12 cellular contexts compared by ENCODE assay signal in the genomic region with DNA sequence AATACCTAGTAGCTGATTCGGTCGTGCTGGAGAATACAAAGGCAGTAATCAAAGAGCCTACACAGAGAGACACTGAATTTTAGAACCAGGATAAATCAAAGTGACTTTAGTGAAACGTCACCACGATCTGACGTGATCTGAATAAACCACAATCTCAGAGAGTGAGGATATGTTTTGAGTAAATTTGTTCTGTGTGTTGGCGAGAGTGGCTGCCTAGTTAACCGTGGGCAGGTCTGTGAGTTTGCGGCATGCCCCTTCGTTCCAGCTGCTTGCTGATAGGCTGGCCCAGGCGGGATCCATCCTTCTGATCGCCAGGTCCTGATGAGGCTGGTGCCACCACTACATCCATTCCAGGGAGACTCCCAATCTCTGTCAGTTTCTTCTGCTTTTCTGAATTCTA. TPM values are rescaled to one million over a fixed set of nuclear protein-coding genes. Genes with fewer than 3 reads are reported as not detected.
DNase-seq lines count a peak whose midpoint lies in the region; TF ChIP-seq lines count a peak whose summit lies in the region.
"Had no signal": no experiment of that assay in that cellular context is flagged by ENCODE, and none has a peak within 500 bp of the region (broad histone marks: within the 10 kb centered on the region; RNA-seq: fewer than 3 reads in every experiment).

No MANE protein-coding gene starts in this region.

- no peak overlapping the region for H2AK5ac ChIP-seq in mesenchymal stem cell (ENCODE audit: low read length, severe bottlenecking)

- peak overlapping the region; percentile 18 for H3K27ac ChIP-seq in thymus (ENCODE audit: low read depth)
- no peak overlapping the region for H3K27ac ChIP-seq in mesenchymal stem cell (ENCODE audit: low read length, poor library complexity, severe bottlenecking)
- no peak overlapping the region for H3K27ac ChIP-seq in brain microvascular endothelial cell
- H3K27ac ChIP-seq: 22Rv1, ascending aorta had no signal

- no peak overlapping the region for H2BK5ac ChIP-seq in mesenchymal stem cell (ENCODE audit: low read depth, low read length, poor library complexity, severe bottlenecking)

- H2BK12ac ChIP-seq in mesenchymal stem cell (ENCODE audit: low read length in 2 of 2): no peak overlapping the region

- no peak overlapping the region for H3K4ac ChIP-seq in mesenchymal stem cell (ENCODE audit: low read depth in 1 of 2, low read length in 2 of 2)

- no peak overlapping the region for H2BK120ac ChIP-seq in mesenchymal stem cell (ENCODE audit: low read depth, low read length)

- H2BK15ac ChIP-seq in mesenchymal stem cell (ENCODE audit: low read depth, poor library complexity, severe bottlenecking): no peak overlapping the region

- no peaks in the 10 kb centered on the region for H3K36me3 ChIP-seq in thymus (ENCODE audit: control insufficient read depth, insufficient read depth)
- no peaks in the 10 kb centered on the region for H3K36me3 ChIP-seq in mesenchymal stem cell (ENCODE audit: control insufficient read depth in 1 of 2, insufficient read depth in 2 of 2, low read depth in 1 of 2, low read length in 2 of 2)
- no peaks in the 10 kb centered on the region for H3K36me3 ChIP-seq in brain microvascular endothelial cell (replicated peaks)
- H3K36me3 ChIP-seq: ascending aorta had no signal

- H3K14ac ChIP-seq in mesenchymal stem cell (ENCODE audit: low read length in 2 of 2): no peak overlapping the region

- 49% methylated on average over 11 of the region's 11 CpGs for WGBS in thymus
- 97% methylated on average over 9 of the region's 11 CpGs for WGBS in mesenchymal stem cell

- no peak overlapping the region for H3K9ac ChIP-seq in mesenchymal stem cell (ENCODE audit: low read length)

- H4K8ac ChIP-seq in mesenchymal stem cell (ENCODE audit: low read length): no peak overlapping the region

- H3K9me3 ChIP-seq in thymus (ENCODE audit: control insufficient read depth): no peaks in the 10 kb centered on the region
- no peaks in the 10 kb centered on the region for H3K9me3 ChIP-seq in mesenchymal stem cell (ENCODE audit: control insufficient read depth, low read length)
- H3K9me3 ChIP-seq: ascending aorta had no signal

- no peak overlapping the region for H3K4me3 ChIP-seq in thymus (ENCODE audit: low read length)
- H3K4me3 ChIP-seq in mesenchymal stem cell (ENCODE audit: insufficient read depth in 1 of 2, low read depth in 1 of 2, low read length in 2 of 2): no peak overlapping the region
- no peak overlapping the region for H3K4me3 ChIP-seq in brain microvascular endothelial cell (ENCODE audit: low read depth, low read length)
- H3K4me3 ChIP-seq: ascending aorta had no signal

- no peak overlapping the region for H2AFZ ChIP-seq in mesenchymal stem cell (ENCODE audit: low read depth, low read length)

- H3K4me1 ChIP-seq in thymus (ENCODE audit: control insufficient read depth, insufficient read depth, low read length): peaks cover 28% of the 10 kb centered on the region
- peaks cover 6% of the 10 kb centered on the region for H3K4me1 ChIP-seq in mesenchymal stem cell (ENCODE audit: control insufficient read depth, insufficient read depth, low read depth, low read length)

- no peak overlapping the region for H3K4me2 ChIP-seq in mesenchymal stem cell (ENCODE audit: low read length, poor library complexity, severe bottlenecking)

- DNase-seq in activated CD4-positive, CD25-positive, alpha-beta regulatory T cell treated with anti-CD3 and anti-CD28 coated beads, Interleukin-2, amount 50 U/mL, for 16 hours (ENCODE audit: low read depth, low spot score): peak; percentile 32
- no peak for DNase-seq in activated CD4-positive, CD25-positive, alpha-beta regulatory T cell treated with anti-CD3 and anti-CD28 coated beads, Interleukin-2, amount 50 U/mL, for 72 hours
- peak in 4 of 5 experiments; percentile 23 to 90 (median 32) for DNase-seq in T-helper 2 cell
- peak; percentile 19 for DNase-seq in activated naive CD8-positive, alpha-beta T cell treated with anti-CD3 and anti-CD28 coated beads, Interleukin-2, amount 50 U/mL, for 16 hours (ENCODE audit: low read depth, low spot score)
- DNase-seq in mesenchymal stem cell: no peak
- no peak for DNase-seq in posterior vena cava (ENCODE audit: low spot score)
- no peak for DNase-seq in brain microvascular endothelial cell
- DNase-seq: head of caudate nucleus, NCI-H2081 treated with DMSO at 0.1 percent for 48 hours had no signal

- H3K27me3 ChIP-seq in thymus (ENCODE audit: control insufficient read depth, insufficient read depth) (no peaks in the 10 kb centered on the region), mesenchymal stem cell (ENCODE audit: control insufficient read depth in 1 of 2, insufficient read depth in 1 of 2, low read length in 2 of 2) (no peaks in the 10 kb centered on the region), brain microvascular endothelial cell (replicated peaks) (no peaks in the 10 kb centered on the region)
- H3K27me3 ChIP-seq: ascending aorta had no signal

- no peak for TF ChIP-seq CTCF in brain microvascular endothelial cell (IDR thresholded peaks at IDR 0.05; ENCODE audit: low read depth, low read length, missing control alignments)

- H3K18ac ChIP-seq in mesenchymal stem cell (ENCODE audit: low read depth in 1 of 2, low read length in 2 of 2): no peak overlapping the region

- intact Hi-C loops in posterior vena cava (cut with DNase I): loop anchor here in 1 of 2 donors (10.0 kb wide), 1 partner anchor 71 kb away; no protein-coding TSS in a partner anchor

- in situ Hi-C loops in brain microvascular endothelial cell (cut with HindIII; ENCODE audit: low pct_ligation_motif_present, low sequenced_read_pairs): no loop called here

- H3K23ac ChIP-seq in mesenchymal stem cell (ENCODE audit: low read length in 2 of 2): no peak overlapping the region

- H4K91ac ChIP-seq in mesenchymal stem cell (ENCODE audit: low read length): no peak overlapping the region

- peaks cover 7% of the 10 kb centered on the region for H3K79me1 ChIP-seq in mesenchymal stem cell (replicated peaks; ENCODE audit: low read length, poor library complexity, severe bottlenecking)

RNA-seq across cellular contexts. Expression of a gene that starts 40.4 kb away (rescaled TPM):
- 9.1 TPM for polyA plus RNA-seq in thymus
- polyA plus RNA-seq in mesenchymal stem cell (2013, experiment 1 of 2): 8.2 TPM
- 7.9 TPM for polyA plus RNA-seq in mesenchymal stem cell (2013, experiment 2 of 2)
- 10 to 100 TPM; 22.5 to 31.4 TPM for total RNA-seq in posterior vena cava

Comparison
In these comparisons a context has a peak if more than half of its experiments do, and no peak if none do; other contexts are left out.
1. DNase-seq: peak in activated CD4-positive, CD25-positive, alpha-beta regulatory T cell treated with anti-CD3 and anti-CD28 coated beads, Interleukin-2, amount 50 U/mL, for 16 hours (single experiment), T-helper 2 cell (4 of 5) and activated naive CD8-positive, alpha-beta T cell treated with anti-CD3 and anti-CD28 coated beads, Interleukin-2, amount 50 U/mL, for 16 hours (single experiment); none in activated CD4-positive, CD25-positive, alpha-beta regulatory T cell treated with anti-CD3 and anti-CD28 coated beads, Interleukin-2, amount 50 U/mL, for 72 hours (single experiment), mesenchymal stem cell (single experiment), posterior vena cava (single experiment) and brain microvascular endothelial cell (single experiment).